In genomic region chr7:85489498-85489897, GRCh38 we compare ENCODE assay signal across 15 cellular contexts.
DNase-seq lines count a peak whose midpoint lies in the region; ATAC-seq and TF ChIP-seq lines count a peak whose summit lies in the region.
"Had no signal": no experiment of that assay in that cellular context is flagged by ENCODE, and none has a peak within 500 bp of the region (broad histone marks: within the 10 kb centered on the region; RNA-seq: fewer than 3 reads in every experiment).

No MANE protein-coding gene starts in this region.

- H3K36me3 Mint-ChIP-seq in T-helper 2 cell treated with Interferon-gamma antibody and Interleukin-4, amounts not matched to agents 5 μg/mL and 100 μg/mL, for 36 hours (ENCODE audit: low read depth) = no peaks in the 10 kb centered on the region

- H3K4me3 Mint-ChIP-seq in T-helper 2 cell treated with Interferon-gamma antibody and Interleukin-4, amounts not matched to agents 5 μg/mL and 100 μg/mL, for 36 hours = no peak overlapping the region
- H3K4me3 Mint-ChIP-seq: activated CD4-positive, alpha-beta T cell treated with anti-CD3 and anti-CD28 coated beads, Interleukin-2, amount 10 ng/mL, durations not matched to agents 24 days and 14 days; activated T-cell treated with anti-CD3 and anti-CD28 coated beads, Interleukin-2, amount 50 U/mL, for 4 hours had no signal

- no peaks in the 10 kb centered on the region for H3K4me1 ChIP-seq in foreskin keratinocyte

- TF ChIP-seq CTCF in AG10803 (conservative IDR thresholded peaks at IDR 0.05; ENCODE audit: low read length) (no peak), HFF-Myc (IDR thresholded peaks at IDR 0.05; ENCODE audit: low read depth, low read length, missing control alignments) (no peak), foreskin keratinocyte (conservative IDR thresholded peaks at IDR 0.05) (no peak)

- H3K4me1 Mint-ChIP-seq in T-helper 2 cell treated with Interferon-gamma antibody and Interleukin-4, amounts not matched to agents 5 μg/mL and 100 μg/mL, for 36 hours (ENCODE audit: low read depth) = no peaks in the 10 kb centered on the region
- H3K4me1 Mint-ChIP-seq: activated CD4-positive, alpha-beta T cell treated with anti-CD3 and anti-CD28 coated beads, Interleukin-2, amount 10 ng/mL, durations not matched to agents 24 days and 14 days had no signal

- no peak overlapping the region for H3K27ac ChIP-seq in foreskin keratinocyte
- H3K27ac ChIP-seq: ovary had no signal

- peak; percentile 82 for DNase-seq in AG10803 (ENCODE audit: low read depth)
- DNase-seq in HFF-Myc (ENCODE audit: extremely low read depth, low read depth) = peak; percentile 91
- peak; percentile 97 for DNase-seq in amniotic epithelial cell (ENCODE audit: low read depth)
- peak; percentile 66 to 82 for DNase-seq in foreskin keratinocyte
- DNase-seq in DMS79 (lab: John Stamatoyannopoulos, UW) = no peak
- no peak for DNase-seq in NCI-H2107 (lab: John Stamatoyannopoulos, UW)
- no peak for DNase-seq in T-helper 2 cell treated with Interferon-gamma antibody and Interleukin-4, amounts not matched to agents 5 μg/mL and 100 μg/mL, for 36 hours (ENCODE audit: low spot score)
- no peak for DNase-seq in NCI-H510A (lab: John Stamatoyannopoulos, UW)
- DNase-seq: activated CD4-positive, alpha-beta T cell treated with anti-CD3 and anti-CD28 coated beads, Interleukin-2, amount 10 ng/mL, durations not matched to agents 24 days and 14 days; activated T-cell treated with anti-CD3 and anti-CD28 coated beads, Interleukin-2, amount 50 U/mL, for 4 hours; DMS 273 treated with DMSO at 0.1 percent for 48 hours; islet precursor cell; NCI-H187; NCI-H526 treated with DMSO at 0.1 percent for 48 hours; ovary had no signal

- H3K27ac Mint-ChIP-seq in T-helper 2 cell treated with Interferon-gamma antibody and Interleukin-4, amounts not matched to agents 5 μg/mL and 100 μg/mL, for 36 hours = no peak overlapping the region
- H3K27ac Mint-ChIP-seq: activated CD4-positive, alpha-beta T cell treated with anti-CD3 and anti-CD28 coated beads, Interleukin-2, amount 10 ng/mL, durations not matched to agents 24 days and 14 days had no signal

- no peaks in the 10 kb centered on the region for H3K9me3 Mint-ChIP-seq in T-helper 2 cell treated with Interferon-gamma antibody and Interleukin-4, amounts not matched to agents 5 μg/mL and 100 μg/mL, for 36 hours
- H3K9me3 Mint-ChIP-seq: activated CD4-positive, alpha-beta T cell treated with anti-CD3 and anti-CD28 coated beads, Interleukin-2, amount 10 ng/mL, durations not matched to agents 24 days and 14 days had no signal

- no peaks in the 10 kb centered on the region for H3K27me3 Mint-ChIP-seq in T-helper 2 cell treated with Interferon-gamma antibody and Interleukin-4, amounts not matched to agents 5 μg/mL and 100 μg/mL, for 36 hours (ENCODE audit: low read depth)
- H3K27me3 Mint-ChIP-seq: activated CD4-positive, alpha-beta T cell treated with anti-CD3 and anti-CD28 coated beads, Interleukin-2, amount 10 ng/mL, durations not matched to agents 24 days and 14 days had no signal

- ATAC-seq in foreskin keratinocyte = peak; percentile 79
- ATAC-seq: activated T-cell treated with anti-CD3 and anti-CD28 coated beads, Interleukin-2, amount 50 U/mL, for 4 hours had no signal

- no peaks in the 10 kb centered on the region for H3K27me3 ChIP-seq in foreskin keratinocyte
- H3K27me3 ChIP-seq: ovary had no signal

- no peak overlapping the region for H3K4me3 ChIP-seq in AG10803 (ENCODE audit: low read length)
- no peak overlapping the region for H3K4me3 ChIP-seq in HFF-Myc (replicated peaks; ENCODE audit: low read depth, low read length)
- H3K4me3 ChIP-seq: ovary had no signal

Comparison
In these comparisons a context has a peak if more than half of its experiments do, and no peak if none do; other contexts are left out.
1. DNase-seq: peak in AG10803 (single experiment), HFF-Myc (single experiment), amniotic epithelial cell (single experiment) and foreskin keratinocyte (2 of 2); none in DMS79 (single experiment), NCI-H2107 (single experiment), T-helper 2 cell treated with Interferon-gamma antibody and Interleukin-4, amounts not matched to agents 5 μg/mL and 100 μg/mL, for 36 hours (single experiment) and NCI-H510A (single experiment).